20 cellular contexts compared by ENCODE assay signal in the genomic region with DNA sequence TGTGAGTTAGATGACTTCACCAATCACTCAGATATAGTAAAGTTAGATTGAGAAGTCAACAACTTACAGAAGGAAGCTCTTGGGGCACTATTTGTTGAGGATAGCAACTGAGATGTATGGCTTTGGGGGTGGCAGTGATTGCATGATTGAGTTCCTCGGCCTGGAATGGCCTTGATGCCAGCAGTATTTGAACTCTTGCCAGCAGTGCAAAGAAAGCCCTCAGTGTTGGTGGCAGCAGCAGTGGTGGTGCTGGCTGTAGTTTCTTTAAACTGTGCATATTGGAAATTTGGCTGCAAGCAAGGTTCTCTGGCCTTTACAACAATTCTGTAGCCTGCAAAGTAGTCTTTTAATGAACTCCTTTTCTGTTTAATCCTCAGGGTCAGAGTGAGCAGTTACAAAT. TPM values are rescaled to one million over a fixed set of nuclear protein-coding genes. Genes with fewer than 3 reads are reported as not detected.
DNase-seq lines count a peak whose midpoint lies in the region; ATAC-seq and TF ChIP-seq lines count a peak whose summit lies in the region.
"Had no signal": no experiment of that assay in that cellular context is flagged by ENCODE, and none has a peak within 500 bp of the region (broad histone marks: within the 10 kb centered on the region; RNA-seq: fewer than 3 reads in every experiment).

No MANE protein-coding gene starts in this region.

- no peaks in the 10 kb centered on the region for H3K79me2 ChIP-seq in smooth muscle cell (ENCODE audit: low read depth)

- H3K4me2 ChIP-seq in smooth muscle cell = no peak overlapping the region

- 77% methylated on average over 1 of the region's 1 CpG for WGBS in smooth muscle cell (ENCODE audit: low lambda C conversion rate)

- H2AFZ ChIP-seq in smooth muscle cell (ENCODE audit: low read depth) = peak overlapping the region; percentile 79

- H3F3A ChIP-seq in smooth muscle cell (ENCODE audit: low read depth) = no peaks in the 10 kb centered on the region

- no peaks in the 10 kb centered on the region for H3K9me3 ChIP-seq in smooth muscle cell (replicated peaks; ENCODE audit: low read depth)
- H3K9me3 ChIP-seq: BE2C, esophagus squamous epithelium, heart left ventricle, SJSA1 had no signal

- H3K36me3 ChIP-seq in smooth muscle cell (ENCODE audit: low read depth) = no peaks in the 10 kb centered on the region
- H3K36me3 ChIP-seq: BE2C, esophagus squamous epithelium, heart left ventricle, SJSA1 had no signal

- H4K20me1 ChIP-seq in smooth muscle cell (ENCODE audit: low read depth) = no peaks in the 10 kb centered on the region

- peaks cover 3% of the 10 kb centered on the region for H3K4me1 ChIP-seq in smooth muscle cell (ENCODE audit: low read depth)
- H3K4me1 ChIP-seq: BE2C had no signal

- ATAC-seq in HG03439 (IDR thresholded peaks at IDR 0.05; ENCODE audit: unreplicated experiment) = no peak
- ATAC-seq in HG03354 (IDR thresholded peaks at IDR 0.05; ENCODE audit: poor library complexity, severe bottlenecking, unreplicated experiment) = no peak
- ATAC-seq: activated naive CD8-positive, alpha-beta T cell treated with anti-CD3 and anti-CD28 coated beads, Interleukin-2, amount 50 U/mL, for 24 hours; GM12878; PC-3 had no signal

- H3K27me3 ChIP-seq in smooth muscle cell (ENCODE audit: low read depth) = no peaks in the 10 kb centered on the region
- H3K27me3 ChIP-seq: BE2C, esophagus squamous epithelium, heart left ventricle, SJSA1 had no signal

- H3K4me3 ChIP-seq in smooth muscle cell = no peak overlapping the region
- H3K4me3 ChIP-seq: esophagus squamous epithelium, GM12878, heart left ventricle, SJSA1 had no signal

- no peak for TF ChIP-seq CTCF in smooth muscle cell (IDR thresholded peaks at IDR 0.05; ENCODE audit: borderline replicate concordance, insufficient read depth, poor library complexity, severe bottlenecking)

- peak; percentile 41 for DNase-seq in DMS 273 (lab: John Stamatoyannopoulos, UW; ENCODE audit: unreplicated experiment)
- DNase-seq in DMS 273 treated with DMSO at 0.1 percent for 48 hours (lab: John Stamatoyannopoulos, UW) = no peak
- DNase-seq in caudate nucleus (lab: John Stamatoyannopoulos, UW) = peak in 53 of 61 donors; percentile 7 to 84 (median 49)
- peak; percentile 88 for DNase-seq in midbrain (lab: John Stamatoyannopoulos, UW)
- DNase-seq in smooth muscle cell (lab: John Stamatoyannopoulos, UW; ENCODE audit: unreplicated experiment) = no peak
- no peak for DNase-seq in glomerular visceral epithelial cell (ENCODE audit: extremely low spot score)
- DNase-seq: activated CD4-positive, CD25-positive, alpha-beta regulatory T cell treated with anti-CD3 and anti-CD28 coated beads, Interleukin-2, amount 50 U/mL, for 72 hours; activated naive CD8-positive, alpha-beta T cell treated with anti-CD3 and anti-CD28 coated beads, Interleukin-2, amount 50 U/mL, for 24 hours; BE2C; esophagus squamous epithelium; Kasumi-1; kidney; NCI-H1105; PC-3 had no signal

- no peak overlapping the region for H3K9ac ChIP-seq in smooth muscle cell (ENCODE audit: low read depth)

- H3K27ac ChIP-seq in caudate nucleus (ENCODE audit: low read depth, low read length) = peak overlapping the region; percentile 21
- no peak overlapping the region for H3K27ac ChIP-seq in smooth muscle cell (ENCODE audit: low read depth)
- H3K27ac ChIP-seq: 22Rv1, esophagus squamous epithelium, heart left ventricle, SJSA1 had no signal

RNA-seq across cellular contexts. Expression of a gene that starts 41.4 kb away (rescaled TPM):
- 183 and 221 TPM in 2 replicates for total RNA-seq in smooth muscle cell
- polyA plus RNA-seq in smooth muscle cell = 79.4 and 84.0 TPM in 2 replicates

Comparison
In these comparisons a context has a peak if more than half of its experiments do, and no peak if none do; other contexts are left out.
1. DNase-seq: peak in DMS 273 (single experiment), caudate nucleus (53 of 61) and midbrain (single experiment); none in DMS 273 treated with DMSO at 0.1 percent for 48 hours (single experiment), smooth muscle cell (single experiment) and glomerular visceral epithelial cell (single experiment).